In the genomic region with DNA sequence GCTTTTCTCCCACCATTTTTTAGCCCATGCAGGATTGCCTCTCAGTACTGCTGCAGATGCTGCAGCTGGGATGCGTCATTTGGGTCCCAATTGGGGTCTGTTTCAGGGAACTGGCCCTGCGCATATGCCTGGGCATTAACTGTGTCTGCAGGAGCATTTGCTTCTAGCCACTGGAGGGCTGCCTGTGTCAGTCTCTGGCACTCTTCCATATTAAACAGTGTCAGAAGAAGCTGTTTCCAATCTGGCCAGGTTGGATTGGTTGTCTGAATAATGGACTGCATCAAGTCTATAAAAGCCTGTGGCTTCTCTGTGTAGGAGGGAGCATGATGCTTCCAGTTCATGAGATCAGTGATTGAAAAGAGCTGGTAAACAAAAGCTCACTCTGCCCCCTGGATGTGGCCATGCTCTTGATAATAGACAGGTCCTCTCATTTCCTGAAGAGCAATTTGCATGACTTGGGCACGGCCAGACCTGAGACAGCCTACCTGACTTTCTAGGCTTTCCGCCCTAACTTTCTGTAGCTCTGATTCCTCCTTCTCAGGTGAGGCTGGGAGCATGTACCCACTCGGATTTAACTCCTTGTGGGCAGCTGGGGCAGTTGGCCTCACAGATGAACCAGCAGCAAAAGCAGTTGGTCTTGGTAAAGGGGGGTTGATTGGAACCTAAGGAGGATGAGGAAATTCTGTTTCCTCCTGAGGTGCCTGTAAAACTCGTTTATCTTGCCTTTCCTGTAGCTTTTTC, we compare ENCODE assay signal across 2 cellular contexts.
A peak's percentile ranks its signal among the peaks of the same experiment; 100 is the strongest.
TF ChIP-seq lines count a peak whose summit lies in the region.

No MANE protein-coding gene starts in this region.

TF ChIP-seq in SK-N-SH treated with all-trans-retinoic acid at 6 μM for 48 hours, 23 proteins besides CTCF, POLR2A, EP300 and RAD21 (continued from another document):
- TF ChIP-seq POU6F1 (CRISPR knock-in tag; IDR thresholded peaks at IDR 0.05; ENCODE audit: borderline replicate concordance, low read depth) (no peak), ARNTL (CRISPR knock-in tag; IDR thresholded peaks at IDR 0.05; ENCODE audit: borderline replicate concordance, low read depth) (no peak), GLIS3 (CRISPR knock-in tag; IDR thresholded peaks at IDR 0.05) (no peak), ZC3H10 (CRISPR knock-in tag; IDR thresholded peaks at IDR 0.05) (no peak), ESRRG (CRISPR knock-in tag; IDR thresholded peaks at IDR 0.05) (no peak), SNAI2 (CRISPR knock-in tag; IDR thresholded peaks at IDR 0.05) (no peak), RARB (CRISPR knock-in tag; IDR thresholded peaks at IDR 0.05) (no peak), TCF4 (CRISPR knock-in tag; IDR thresholded peaks at IDR 0.05; ENCODE audit: borderline replicate concordance) (no peak), ZFP30 (CRISPR knock-in tag; IDR thresholded peaks at IDR 0.05) (no peak), CSRNP3 (CRISPR knock-in tag; IDR thresholded peaks at IDR 0.05) (no peak), ISL1 (CRISPR knock-in tag; IDR thresholded peaks at IDR 0.05) (no peak), OSR1 (CRISPR knock-in tag; IDR thresholded peaks at IDR 0.05) (no peak)
- TF ChIP-seq, protein P1, sequence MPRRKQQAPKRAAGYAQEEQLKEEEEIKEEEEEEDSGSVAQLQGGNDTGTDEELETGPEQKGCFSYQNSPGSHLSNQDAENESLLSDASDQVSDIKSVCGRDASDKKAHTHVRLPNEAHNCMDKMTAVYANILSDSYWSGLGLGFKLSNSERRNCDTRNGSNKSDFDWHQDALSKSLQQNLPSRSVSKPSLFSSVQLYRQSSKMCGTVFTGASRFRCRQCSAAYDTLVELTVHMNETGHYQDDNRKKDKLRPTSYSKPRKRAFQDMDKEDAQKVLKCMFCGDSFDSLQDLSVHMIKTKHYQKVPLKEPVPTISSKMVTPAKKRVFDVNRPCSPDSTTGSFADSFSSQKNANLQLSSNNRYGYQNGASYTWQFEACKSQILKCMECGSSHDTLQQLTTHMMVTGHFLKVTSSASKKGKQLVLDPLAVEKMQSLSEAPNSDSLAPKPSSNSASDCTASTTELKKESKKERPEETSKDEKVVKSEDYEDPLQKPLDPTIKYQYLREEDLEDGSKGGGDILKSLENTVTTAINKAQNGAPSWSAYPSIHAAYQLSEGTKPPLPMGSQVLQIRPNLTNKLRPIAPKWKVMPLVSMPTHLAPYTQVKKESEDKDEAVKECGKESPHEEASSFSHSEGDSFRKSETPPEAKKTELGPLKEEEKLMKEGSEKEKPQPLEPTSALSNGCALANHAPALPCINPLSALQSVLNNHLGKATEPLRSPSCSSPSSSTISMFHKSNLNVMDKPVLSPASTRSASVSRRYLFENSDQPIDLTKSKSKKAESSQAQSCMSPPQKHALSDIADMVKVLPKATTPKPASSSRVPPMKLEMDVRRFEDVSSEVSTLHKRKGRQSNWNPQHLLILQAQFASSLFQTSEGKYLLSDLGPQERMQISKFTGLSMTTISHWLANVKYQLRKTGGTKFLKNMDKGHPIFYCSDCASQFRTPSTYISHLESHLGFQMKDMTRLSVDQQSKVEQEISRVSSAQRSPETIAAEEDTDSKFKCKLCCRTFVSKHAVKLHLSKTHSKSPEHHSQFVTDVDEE (CRISPR knock-in tag; IDR thresholded peaks at IDR 0.05), result no peak
TF ChIP-seq in SK-N-SH treated with all-trans-retinoic acid at 6 μM for 48 hours: peak in this region for 0.

TF ChIP-seq in HepG2, 621 proteins besides CTCF, POLR2A, EP300 and RAD21 (continues in another document):
- no peak for TF ChIP-seq ZXDC (CRISPR knock-in tag; IDR thresholded peaks at IDR 0.05)
- no peak for TF ChIP-seq CBX1 (IDR thresholded peaks at IDR 0.05; ENCODE audit: low read depth)
- no peak for TF ChIP-seq SOX5 (CRISPR knock-in tag; IDR thresholded peaks at IDR 0.05; ENCODE audit: borderline replicate concordance)
- TF ChIP-seq SMYD3 (CRISPR knock-in tag; IDR thresholded peaks at IDR 0.05), result 0 out of 2 replicates have a peak, but pooled peaks have one; percentile 35
- TF ChIP-seq, protein P2, sequence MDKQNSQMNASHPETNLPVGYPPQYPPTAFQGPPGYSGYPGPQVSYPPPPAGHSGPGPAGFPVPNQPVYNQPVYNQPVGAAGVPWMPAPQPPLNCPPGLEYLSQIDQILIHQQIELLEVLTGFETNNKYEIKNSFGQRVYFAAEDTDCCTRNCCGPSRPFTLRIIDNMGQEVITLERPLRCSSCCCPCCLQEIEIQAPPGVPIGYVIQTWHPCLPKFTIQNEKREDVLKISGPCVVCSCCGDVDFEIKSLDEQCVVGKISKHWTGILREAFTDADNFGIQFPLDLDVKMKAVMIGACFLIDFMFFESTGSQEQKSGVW (CRISPR knock-in tag; IDR thresholded peaks at IDR 0.05; ENCODE audit: borderline replicate concordance), result no peak
- no peak for TF ChIP-seq ZKSCAN1 (IDR thresholded peaks at IDR 0.05; ENCODE audit: low read length)
- TF ChIP-seq SKI (IDR thresholded peaks at IDR 0.05; ENCODE audit: partially characterized antibody), result peak; percentile 27
- TF ChIP-seq, protein P3, sequence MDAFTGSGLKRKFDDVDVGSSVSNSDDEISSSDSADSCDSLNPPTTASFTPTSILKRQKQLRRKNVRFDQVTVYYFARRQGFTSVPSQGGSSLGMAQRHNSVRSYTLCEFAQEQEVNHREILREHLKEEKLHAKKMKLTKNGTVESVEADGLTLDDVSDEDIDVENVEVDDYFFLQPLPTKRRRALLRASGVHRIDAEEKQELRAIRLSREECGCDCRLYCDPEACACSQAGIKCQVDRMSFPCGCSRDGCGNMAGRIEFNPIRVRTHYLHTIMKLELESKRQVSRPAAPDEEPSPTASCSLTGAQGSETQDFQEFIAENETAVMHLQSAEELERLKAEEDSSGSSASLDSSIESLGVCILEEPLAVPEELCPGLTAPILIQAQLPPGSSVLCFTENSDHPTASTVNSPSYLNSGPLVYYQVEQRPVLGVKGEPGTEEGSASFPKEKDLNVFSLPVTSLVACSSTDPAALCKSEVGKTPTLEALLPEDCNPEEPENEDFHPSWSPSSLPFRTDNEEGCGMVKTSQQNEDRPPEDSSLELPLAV (CRISPR knock-in tag; conservative IDR thresholded peaks at IDR 0.05; ENCODE audit: low read depth), result no peak
- no peak for TF ChIP-seq KDM2A (CRISPR knock-in tag; IDR thresholded peaks at IDR 0.05; ENCODE audit: borderline replicate concordance, low read depth)
- TF ChIP-seq ZNF337 (CRISPR knock-in tag; IDR thresholded peaks at IDR 0.05; ENCODE audit: borderline replicate concordance, low read depth), result no peak
- TF ChIP-seq ZNF207 (IDR thresholded peaks at IDR 0.05; ENCODE audit: borderline replicate concordance), result no peak
- TF ChIP-seq GPN1 (CRISPR knock-in tag; IDR thresholded peaks at IDR 0.05; ENCODE audit: borderline replicate concordance), result no peak
- no peak for TF ChIP-seq STAT5B (CRISPR knock-in tag; IDR thresholded peaks at IDR 0.05)
- TF ChIP-seq CHD4 (IDR thresholded peaks at IDR 0.05; ENCODE audit: borderline replicate concordance, low read length), result peak; percentile 62; the same call in 1 of the 2 replicates
- TF ChIP-seq, protein P4, sequence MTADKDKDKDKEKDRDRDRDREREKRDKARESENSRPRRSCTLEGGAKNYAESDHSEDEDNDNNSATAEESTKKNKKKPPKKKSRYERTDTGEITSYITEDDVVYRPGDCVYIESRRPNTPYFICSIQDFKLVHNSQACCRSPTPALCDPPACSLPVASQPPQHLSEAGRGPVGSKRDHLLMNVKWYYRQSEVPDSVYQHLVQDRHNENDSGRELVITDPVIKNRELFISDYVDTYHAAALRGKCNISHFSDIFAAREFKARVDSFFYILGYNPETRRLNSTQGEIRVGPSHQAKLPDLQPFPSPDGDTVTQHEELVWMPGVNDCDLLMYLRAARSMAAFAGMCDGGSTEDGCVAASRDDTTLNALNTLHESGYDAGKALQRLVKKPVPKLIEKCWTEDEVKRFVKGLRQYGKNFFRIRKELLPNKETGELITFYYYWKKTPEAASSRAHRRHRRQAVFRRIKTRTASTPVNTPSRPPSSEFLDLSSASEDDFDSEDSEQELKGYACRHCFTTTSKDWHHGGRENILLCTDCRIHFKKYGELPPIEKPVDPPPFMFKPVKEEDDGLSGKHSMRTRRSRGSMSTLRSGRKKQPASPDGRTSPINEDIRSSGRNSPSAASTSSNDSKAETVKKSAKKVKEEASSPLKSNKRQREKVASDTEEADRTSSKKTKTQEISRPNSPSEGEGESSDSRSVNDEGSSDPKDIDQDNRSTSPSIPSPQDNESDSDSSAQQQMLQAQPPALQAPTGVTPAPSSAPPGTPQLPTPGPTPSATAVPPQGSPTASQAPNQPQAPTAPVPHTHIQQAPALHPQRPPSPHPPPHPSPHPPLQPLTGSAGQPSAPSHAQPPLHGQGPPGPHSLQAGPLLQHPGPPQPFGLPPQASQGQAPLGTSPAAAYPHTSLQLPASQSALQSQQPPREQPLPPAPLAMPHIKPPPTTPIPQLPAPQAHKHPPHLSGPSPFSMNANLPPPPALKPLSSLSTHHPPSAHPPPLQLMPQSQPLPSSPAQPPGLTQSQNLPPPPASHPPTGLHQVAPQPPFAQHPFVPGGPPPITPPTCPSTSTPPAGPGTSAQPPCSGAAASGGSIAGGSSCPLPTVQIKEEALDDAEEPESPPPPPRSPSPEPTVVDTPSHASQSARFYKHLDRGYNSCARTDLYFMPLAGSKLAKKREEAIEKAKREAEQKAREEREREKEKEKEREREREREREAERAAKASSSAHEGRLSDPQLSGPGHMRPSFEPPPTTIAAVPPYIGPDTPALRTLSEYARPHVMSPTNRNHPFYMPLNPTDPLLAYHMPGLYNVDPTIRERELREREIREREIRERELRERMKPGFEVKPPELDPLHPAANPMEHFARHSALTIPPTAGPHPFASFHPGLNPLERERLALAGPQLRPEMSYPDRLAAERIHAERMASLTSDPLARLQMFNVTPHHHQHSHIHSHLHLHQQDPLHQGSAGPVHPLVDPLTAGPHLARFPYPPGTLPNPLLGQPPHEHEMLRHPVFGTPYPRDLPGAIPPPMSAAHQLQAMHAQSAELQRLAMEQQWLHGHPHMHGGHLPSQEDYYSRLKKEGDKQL (CRISPR knock-in tag; IDR thresholded peaks at IDR 0.05; ENCODE audit: low read depth), result no peak
- TF ChIP-seq, protein P5, sequence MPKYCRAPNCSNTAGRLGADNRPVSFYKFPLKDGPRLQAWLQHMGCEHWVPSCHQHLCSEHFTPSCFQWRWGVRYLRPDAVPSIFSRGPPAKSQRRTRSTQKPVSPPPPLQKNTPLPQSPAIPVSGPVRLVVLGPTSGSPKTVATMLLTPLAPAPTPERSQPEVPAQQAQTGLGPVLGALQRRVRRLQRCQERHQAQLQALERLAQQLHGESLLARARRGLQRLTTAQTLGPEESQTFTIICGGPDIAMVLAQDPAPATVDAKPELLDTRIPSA (CRISPR knock-in tag; IDR thresholded peaks at IDR 0.05; ENCODE audit: borderline replicate concordance), result no peak
- TF ChIP-seq KLF11 (CRISPR knock-in tag; IDR thresholded peaks at IDR 0.05), result no peak
- TF ChIP-seq, protein P6, sequence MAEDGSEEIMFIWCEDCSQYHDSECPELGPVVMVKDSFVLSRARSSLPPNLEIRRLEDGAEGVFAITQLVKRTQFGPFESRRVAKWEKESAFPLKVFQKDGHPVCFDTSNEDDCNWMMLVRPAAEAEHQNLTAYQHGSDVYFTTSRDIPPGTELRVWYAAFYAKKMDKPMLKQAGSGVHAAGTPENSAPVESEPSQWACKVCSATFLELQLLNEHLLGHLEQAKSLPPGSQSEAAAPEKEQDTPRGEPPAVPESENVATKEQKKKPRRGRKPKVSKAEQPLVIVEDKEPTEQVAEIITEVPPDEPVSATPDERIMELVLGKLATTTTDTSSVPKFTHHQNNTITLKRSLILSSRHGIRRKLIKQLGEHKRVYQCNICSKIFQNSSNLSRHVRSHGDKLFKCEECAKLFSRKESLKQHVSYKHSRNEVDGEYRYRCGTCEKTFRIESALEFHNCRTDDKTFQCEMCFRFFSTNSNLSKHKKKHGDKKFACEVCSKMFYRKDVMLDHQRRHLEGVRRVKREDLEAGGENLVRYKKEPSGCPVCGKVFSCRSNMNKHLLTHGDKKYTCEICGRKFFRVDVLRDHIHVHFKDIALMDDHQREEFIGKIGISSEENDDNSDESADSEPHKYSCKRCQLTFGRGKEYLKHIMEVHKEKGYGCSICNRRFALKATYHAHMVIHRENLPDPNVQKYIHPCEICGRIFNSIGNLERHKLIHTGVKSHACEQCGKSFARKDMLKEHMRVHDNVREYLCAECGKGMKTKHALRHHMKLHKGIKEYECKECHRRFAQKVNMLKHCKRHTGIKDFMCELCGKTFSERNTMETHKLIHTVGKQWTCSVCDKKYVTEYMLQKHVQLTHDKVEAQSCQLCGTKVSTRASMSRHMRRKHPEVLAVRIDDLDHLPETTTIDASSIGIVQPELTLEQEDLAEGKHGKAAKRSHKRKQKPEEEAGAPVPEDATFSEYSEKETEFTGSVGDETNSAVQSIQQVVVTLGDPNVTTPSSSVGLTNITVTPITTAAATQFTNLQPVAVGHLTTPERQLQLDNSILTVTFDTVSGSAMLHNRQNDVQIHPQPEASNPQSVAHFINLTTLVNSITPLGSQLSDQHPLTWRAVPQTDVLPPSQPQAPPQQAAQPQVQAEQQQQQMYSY (CRISPR knock-in tag; IDR thresholded peaks at IDR 0.05), result no peak
- peak; percentile 85 for TF ChIP-seq ZNF652 (CRISPR knock-in tag; IDR thresholded peaks at IDR 0.05; ENCODE audit: borderline replicate concordance, low read depth)
- TF ChIP-seq ZBTB44 (CRISPR knock-in tag; IDR thresholded peaks at IDR 0.05), result no peak
